Comparison of ENCODE assay signal across 2 cellular contexts in the genomic region with DNA sequence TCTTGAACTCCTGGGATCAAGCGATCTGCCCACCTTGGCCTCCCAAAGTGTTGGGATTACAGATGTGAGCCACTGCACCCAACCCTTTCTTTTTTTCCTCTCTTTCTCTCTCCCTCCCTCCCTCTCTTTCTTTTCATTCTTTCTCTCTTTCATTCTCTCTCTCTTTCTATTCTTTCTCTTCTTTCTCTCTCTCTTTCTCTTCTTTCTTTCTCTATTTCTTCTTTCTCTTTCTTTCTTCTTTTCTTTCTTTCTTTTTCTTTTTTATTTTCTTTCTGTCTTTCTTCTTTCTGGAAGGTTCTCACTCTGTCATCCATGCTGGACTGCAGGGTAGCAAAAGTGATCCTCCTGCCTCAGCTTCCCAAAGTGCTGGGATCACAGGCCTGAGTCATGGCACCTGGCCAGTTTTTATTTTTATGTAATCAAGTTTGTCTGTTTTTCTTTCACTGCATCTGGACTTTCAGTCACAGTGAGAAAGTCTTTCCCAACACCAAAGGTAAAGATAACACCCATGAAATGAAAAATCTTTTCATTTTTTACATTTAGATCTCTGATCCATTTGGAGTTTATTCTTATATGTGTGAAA.
TF ChIP-seq lines count a peak whose summit lies in the region.

No MANE protein-coding gene starts in this region.

TF ChIP-seq in GM23338, 12 proteins besides CTCF, POLR2A, EP300 and RAD21 (continues in another document):
- TF ChIP-seq ZNF114 (CRISPR knock-in tag; IDR thresholded peaks at IDR 0.05) = no peak
- no peak for TF ChIP-seq STAT1 (IDR thresholded peaks at IDR 0.05; ENCODE audit: unreplicated experiment)
- TF ChIP-seq JUNB (IDR thresholded peaks at IDR 0.05; ENCODE audit: unreplicated experiment) = no peak
- TF ChIP-seq, protein P1, sequence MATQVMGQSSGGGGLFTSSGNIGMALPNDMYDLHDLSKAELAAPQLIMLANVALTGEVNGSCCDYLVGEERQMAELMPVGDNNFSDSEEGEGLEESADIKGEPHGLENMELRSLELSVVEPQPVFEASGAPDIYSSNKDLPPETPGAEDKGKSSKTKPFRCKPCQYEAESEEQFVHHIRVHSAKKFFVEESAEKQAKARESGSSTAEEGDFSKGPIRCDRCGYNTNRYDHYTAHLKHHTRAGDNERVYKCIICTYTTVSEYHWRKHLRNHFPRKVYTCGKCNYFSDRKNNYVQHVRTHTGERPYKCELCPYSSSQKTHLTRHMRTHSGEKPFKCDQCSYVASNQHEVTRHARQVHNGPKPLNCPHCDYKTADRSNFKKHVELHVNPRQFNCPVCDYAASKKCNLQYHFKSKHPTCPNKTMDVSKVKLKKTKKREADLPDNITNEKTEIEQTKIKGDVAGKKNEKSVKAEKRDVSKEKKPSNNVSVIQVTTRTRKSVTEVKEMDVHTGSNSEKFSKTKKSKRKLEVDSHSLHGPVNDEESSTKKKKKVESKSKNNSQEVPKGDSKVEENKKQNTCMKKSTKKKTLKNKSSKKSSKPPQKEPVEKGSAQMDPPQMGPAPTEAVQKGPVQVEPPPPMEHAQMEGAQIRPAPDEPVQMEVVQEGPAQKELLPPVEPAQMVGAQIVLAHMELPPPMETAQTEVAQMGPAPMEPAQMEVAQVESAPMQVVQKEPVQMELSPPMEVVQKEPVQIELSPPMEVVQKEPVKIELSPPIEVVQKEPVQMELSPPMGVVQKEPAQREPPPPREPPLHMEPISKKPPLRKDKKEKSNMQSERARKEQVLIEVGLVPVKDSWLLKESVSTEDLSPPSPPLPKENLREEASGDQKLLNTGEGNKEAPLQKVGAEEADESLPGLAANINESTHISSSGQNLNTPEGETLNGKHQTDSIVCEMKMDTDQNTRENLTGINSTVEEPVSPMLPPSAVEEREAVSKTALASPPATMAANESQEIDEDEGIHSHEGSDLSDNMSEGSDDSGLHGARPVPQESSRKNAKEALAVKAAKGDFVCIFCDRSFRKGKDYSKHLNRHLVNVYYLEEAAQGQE (IDR thresholded peaks at IDR 0.05; ENCODE audit: unreplicated experiment) = no peak
- no peak for TF ChIP-seq NANOG (IDR thresholded peaks at IDR 0.05; ENCODE audit: borderline replicate concordance)
- no peak for TF ChIP-seq ZNF331 (CRISPR knock-in tag; IDR thresholded peaks at IDR 0.05; ENCODE audit: low read depth)
- TF ChIP-seq EZH2 (IDR thresholded peaks at IDR 0.05; ENCODE audit: low read depth, unreplicated experiment) = no peak
- TF ChIP-seq, protein P2, sequence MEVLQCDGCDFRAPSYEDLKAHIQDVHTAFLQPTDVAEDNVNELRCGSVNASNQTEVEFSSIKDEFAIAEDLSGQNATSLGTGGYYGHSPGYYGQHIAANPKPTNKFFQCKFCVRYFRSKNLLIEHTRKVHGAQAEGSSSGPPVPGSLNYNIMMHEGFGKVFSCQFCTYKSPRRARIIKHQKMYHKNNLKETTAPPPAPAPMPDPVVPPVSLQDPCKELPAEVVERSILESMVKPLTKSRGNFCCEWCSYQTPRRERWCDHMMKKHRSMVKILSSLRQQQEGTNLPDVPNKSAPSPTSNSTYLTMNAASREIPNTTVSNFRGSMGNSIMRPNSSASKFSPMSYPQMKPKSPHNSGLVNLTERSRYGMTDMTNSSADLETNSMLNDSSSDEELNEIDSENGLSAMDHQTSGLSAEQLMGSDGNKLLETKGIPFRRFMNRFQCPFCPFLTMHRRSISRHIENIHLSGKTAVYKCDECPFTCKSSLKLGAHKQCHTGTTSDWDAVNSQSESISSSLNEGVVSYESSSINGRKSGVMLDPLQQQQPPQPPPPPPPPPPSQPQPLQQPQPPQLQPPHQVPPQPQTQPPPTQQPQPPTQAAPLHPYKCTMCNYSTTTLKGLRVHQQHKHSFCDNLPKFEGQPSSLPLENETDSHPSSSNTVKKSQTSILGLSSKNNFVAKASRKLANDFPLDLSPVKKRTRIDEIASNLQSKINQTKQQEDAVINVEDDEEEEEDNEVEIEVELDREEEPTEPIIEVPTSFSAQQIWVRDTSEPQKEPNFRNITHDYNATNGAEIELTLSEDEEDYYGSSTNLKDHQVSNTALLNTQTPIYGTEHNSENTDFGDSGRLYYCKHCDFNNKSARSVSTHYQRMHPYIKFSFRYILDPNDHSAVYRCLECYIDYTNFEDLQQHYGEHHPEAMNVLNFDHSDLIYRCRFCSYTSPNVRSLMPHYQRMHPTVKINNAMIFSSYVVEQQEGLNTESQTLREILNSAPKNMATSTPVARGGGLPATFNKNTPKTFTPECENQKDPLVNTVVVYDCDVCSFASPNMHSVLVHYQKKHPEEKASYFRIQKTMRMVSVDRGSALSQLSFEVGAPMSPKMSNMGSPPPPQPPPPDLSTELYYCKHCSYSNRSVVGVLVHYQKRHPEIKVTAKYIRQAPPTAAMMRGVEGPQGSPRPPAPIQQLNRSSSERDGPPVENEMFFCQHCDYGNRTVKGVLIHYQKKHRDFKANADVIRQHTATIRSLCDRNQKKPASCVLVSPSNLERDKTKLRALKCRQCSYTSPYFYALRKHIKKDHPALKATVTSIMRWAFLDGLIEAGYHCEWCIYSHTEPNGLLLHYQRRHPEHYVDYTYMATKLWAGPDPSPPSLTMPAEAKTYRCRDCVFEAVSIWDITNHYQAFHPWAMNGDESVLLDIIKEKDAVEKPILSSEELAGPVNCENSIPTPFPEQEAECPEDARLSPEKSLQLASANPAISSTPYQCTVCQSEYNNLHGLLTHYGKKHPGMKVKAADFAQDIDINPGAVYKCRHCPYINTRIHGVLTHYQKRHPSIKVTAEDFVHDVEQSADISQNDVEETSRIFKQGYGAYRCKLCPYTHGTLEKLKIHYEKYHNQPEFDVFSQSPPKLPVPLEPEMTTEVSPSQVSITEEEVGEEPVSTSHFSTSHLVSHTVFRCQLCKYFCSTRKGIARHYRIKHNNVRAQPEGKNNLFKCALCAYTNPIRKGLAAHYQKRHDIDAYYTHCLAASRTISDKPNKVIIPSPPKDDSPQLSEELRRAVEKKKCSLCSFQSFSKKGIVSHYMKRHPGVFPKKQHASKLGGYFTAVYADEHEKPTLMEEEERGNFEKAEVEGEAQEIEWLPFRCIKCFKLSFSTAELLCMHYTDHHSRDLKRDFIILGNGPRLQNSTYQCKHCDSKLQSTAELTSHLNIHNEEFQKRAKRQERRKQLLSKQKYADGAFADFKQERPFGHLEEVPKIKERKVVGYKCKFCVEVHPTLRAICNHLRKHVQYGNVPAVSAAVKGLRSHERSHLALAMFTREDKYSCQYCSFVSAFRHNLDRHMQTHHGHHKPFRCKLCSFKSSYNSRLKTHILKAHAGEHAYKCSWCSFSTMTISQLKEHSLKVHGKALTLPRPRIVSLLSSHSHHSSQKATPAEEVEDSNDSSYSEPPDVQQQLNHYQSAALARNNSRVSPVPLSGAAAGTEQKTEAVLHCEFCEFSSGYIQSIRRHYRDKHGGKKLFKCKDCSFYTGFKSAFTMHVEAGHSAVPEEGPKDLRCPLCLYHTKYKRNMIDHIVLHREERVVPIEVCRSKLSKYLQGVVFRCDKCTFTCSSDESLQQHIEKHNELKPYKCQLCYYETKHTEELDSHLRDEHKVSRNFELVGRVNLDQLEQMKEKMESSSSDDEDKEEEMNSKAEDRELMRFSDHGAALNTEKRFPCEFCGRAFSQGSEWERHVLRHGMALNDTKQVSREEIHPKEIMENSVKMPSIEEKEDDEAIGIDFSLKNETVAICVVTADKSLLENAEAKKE (CRISPR knock-in tag; IDR thresholded peaks at IDR 0.05) = no peak
- no peak for TF ChIP-seq POLR2AphosphoS5 (IDR thresholded peaks at IDR 0.05; ENCODE audit: low read depth)
- no peak for TF ChIP-seq EZH2phosphoT487 (IDR thresholded peaks at IDR 0.05; ENCODE audit: unreplicated experiment)

TF ChIP-seq in K562, 482 proteins besides CTCF, POLR2A, EP300 and RAD21 (continues in another document):
- TF ChIP-seq, protein P3, sequence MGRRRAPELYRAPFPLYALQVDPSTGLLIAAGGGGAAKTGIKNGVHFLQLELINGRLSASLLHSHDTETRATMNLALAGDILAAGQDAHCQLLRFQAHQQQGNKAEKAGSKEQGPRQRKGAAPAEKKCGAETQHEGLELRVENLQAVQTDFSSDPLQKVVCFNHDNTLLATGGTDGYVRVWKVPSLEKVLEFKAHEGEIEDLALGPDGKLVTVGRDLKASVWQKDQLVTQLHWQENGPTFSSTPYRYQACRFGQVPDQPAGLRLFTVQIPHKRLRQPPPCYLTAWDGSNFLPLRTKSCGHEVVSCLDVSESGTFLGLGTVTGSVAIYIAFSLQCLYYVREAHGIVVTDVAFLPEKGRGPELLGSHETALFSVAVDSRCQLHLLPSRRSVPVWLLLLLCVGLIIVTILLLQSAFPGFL (CRISPR knock-in tag; IDR thresholded peaks at IDR 0.05) = no peak
- TF ChIP-seq OTX1 (CRISPR knock-in tag; IDR thresholded peaks at IDR 0.05) (0 out of 2 replicates have a peak, but pooled peaks have one; percentile 59), CAMTA2 (CRISPR knock-in tag; conservative IDR thresholded peaks at IDR 0.05) (no peak), CHD1 (IDR thresholded peaks at IDR 0.05; ENCODE audit: low read length) (no peak), ETV5 (CRISPR knock-in tag; IDR thresholded peaks at IDR 0.05; ENCODE audit: low read depth) (no peak), ZNF583 (CRISPR knock-in tag; IDR thresholded peaks at IDR 0.05) (no peak), TCF7L2 (IDR thresholded peaks at IDR 0.05; ENCODE audit: low read depth, low read length) (no peak), BHLHE40 (IDR thresholded peaks at IDR 0.05; ENCODE audit: low read length) (no peak), ARHGAP35 (IDR thresholded peaks at IDR 0.05; ENCODE audit: partially characterized antibody) (no peak), ATF1 (CRISPR knock-in tag; IDR thresholded peaks at IDR 0.05) (no peak), ATF1 (tag; IDR thresholded peaks at IDR 0.05) (no peak), DPF2 (IDR thresholded peaks at IDR 0.05) (0 out of 2 replicates have a peak, but pooled peaks have one; percentile 14), BMI1 (IDR thresholded peaks at IDR 0.05; ENCODE audit: low read length) (no peak)
- TF ChIP-seq, protein P4, sequence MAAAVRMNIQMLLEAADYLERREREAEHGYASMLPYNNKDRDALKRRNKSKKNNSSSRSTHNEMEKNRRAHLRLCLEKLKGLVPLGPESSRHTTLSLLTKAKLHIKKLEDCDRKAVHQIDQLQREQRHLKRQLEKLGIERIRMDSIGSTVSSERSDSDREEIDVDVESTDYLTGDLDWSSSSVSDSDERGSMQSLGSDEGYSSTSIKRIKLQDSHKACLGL (CRISPR knock-in tag; IDR thresholded peaks at IDR 0.05; ENCODE audit: borderline replicate concordance, poor library complexity, severe bottlenecking) = no peak
- TF ChIP-seq, protein P5, sequence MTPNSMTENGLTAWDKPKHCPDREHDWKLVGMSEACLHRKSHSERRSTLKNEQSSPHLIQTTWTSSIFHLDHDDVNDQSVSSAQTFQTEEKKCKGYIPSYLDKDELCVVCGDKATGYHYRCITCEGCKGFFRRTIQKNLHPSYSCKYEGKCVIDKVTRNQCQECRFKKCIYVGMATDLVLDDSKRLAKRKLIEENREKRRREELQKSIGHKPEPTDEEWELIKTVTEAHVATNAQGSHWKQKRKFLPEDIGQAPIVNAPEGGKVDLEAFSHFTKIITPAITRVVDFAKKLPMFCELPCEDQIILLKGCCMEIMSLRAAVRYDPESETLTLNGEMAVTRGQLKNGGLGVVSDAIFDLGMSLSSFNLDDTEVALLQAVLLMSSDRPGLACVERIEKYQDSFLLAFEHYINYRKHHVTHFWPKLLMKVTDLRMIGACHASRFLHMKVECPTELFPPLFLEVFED (CRISPR knock-in tag; conservative IDR thresholded peaks at IDR 0.05) = no peak
- TF ChIP-seq, protein P6, sequence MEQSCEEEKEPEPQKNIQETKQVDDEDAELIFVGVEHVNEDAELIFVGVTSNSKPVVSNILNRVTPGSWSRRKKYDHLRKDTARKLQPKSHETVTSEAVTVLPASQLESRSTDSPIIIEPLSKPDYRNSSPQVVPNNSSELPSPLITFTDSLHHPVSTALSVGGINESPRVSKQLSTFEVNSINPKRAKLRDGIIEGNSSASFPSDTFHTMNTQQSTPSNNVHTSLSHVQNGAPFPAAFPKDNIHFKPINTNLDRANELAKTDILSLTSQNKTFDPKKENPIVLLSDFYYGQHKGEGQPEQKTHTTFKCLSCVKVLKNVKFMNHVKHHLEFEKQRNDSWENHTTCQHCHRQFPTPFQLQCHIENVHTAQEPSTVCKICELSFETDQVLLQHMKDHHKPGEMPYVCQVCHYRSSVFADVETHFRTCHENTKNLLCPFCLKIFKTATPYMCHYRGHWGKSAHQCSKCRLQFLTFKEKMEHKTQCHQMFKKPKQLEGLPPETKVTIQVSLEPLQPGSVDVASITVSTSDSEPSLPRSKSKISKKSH (CRISPR knock-in tag; IDR thresholded peaks at IDR 0.05) = no peak
